ENCODE assay signal across 13 cellular contexts in the genomic region with DNA sequence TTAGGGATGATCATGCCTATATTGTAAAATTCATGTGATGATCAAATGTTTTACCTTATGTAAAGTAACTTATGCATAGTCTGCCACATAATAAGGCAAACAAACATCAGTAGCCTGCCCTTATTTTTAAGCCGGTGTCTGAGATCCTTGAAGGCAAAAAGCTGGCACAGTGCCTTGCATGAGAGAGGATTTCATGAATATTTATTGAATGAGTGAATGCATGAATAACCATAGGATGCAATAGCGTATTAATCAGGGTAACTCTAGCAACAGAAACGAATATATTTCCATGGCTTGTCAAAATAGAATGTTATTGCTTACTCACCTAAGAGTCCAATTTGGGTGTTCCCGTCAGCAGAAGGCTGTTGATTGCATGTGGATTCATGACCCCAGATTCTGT.
"Had no signal": no experiment of that assay in that cellular context is flagged by ENCODE, and none has a peak within 500 bp of the region (broad histone marks: within the 10 kb centered on the region; RNA-seq: fewer than 3 reads in every experiment).

No MANE protein-coding gene starts in this region.

- H3K36me3 ChIP-seq: gastrocnemius medialis, right atrium auricular region, tibial nerve had no signal

- FAIRE-seq: urothelium cell line had no signal

- H3K4me1 ChIP-seq: gastrocnemius medialis, right atrium auricular region, tibial nerve had no signal

- DNase-seq: activated CD4-positive, alpha-beta memory T cell treated with anti-CD3 and anti-CD28 coated beads for 36 hours; activated CD4-positive, alpha-beta T cell treated with anti-CD3 and anti-CD28 coated beads for 4 hours; activated naive CD4-positive, alpha-beta T cell treated with Interleukin-2 at 50 U/mL for 16 hours; activated naive CD8-positive, alpha-beta T cell treated with anti-CD3 and anti-CD28 coated beads, Interleukin-2, amount 10 ng/mL, durations not matched to agents 7 days and 5 days; anterior cingulate cortex; gastrocnemius medialis; left ventricle myocardium superior; occipital lobe had no signal

- H3K9me3 ChIP-seq: gastrocnemius medialis, right atrium auricular region had no signal

- H3K27ac ChIP-seq: gastrocnemius medialis, right atrium auricular region, skin epidermis, tibial nerve had no signal

- H3K4me3 ChIP-seq: gastrocnemius medialis, right atrium auricular region, skin epidermis, tibial nerve had no signal

- ATAC-seq: gastrocnemius medialis, left ventricle myocardium superior, WTC11 had no signal

- H3K27me3 ChIP-seq: gastrocnemius medialis, right atrium auricular region, tibial nerve had no signal
